ENCODE assay signal across 3 cellular contexts in genomic region chr6:5014072-5014561, GRCh38.
A peak's percentile ranks its signal among the peaks of the same experiment; 100 is the strongest.
TF ChIP-seq lines count a peak whose summit lies in the region.

No MANE protein-coding gene starts in this region.

TF ChIP-seq in HepG2, 621 proteins besides CTCF, POLR2A, EP300 and RAD21:
- TF ChIP-seq ZBTB44 (CRISPR knock-in tag; IDR thresholded peaks at IDR 0.05) (no peak), ZBTB42 (CRISPR knock-in tag; IDR thresholded peaks at IDR 0.05) (no peak), RBAK (CRISPR knock-in tag; IDR thresholded peaks at IDR 0.05) (peak; percentile 93), ZNF605 (CRISPR knock-in tag; IDR thresholded peaks at IDR 0.05) (0 out of 2 replicates have a peak, but pooled peaks have one; percentile 23), ZNF331 (CRISPR knock-in tag; IDR thresholded peaks at IDR 0.05) (peak; percentile 100), PCBP1 (IDR thresholded peaks at IDR 0.05; ENCODE audit: borderline replicate concordance, low read depth, low read length) (no peak), ZMYM3 (CRISPR knock-in tag; IDR thresholded peaks at IDR 0.05) (0 out of 2 replicates have a peak, but pooled peaks have one; percentile 14), ZNF12 (CRISPR knock-in tag; IDR thresholded peaks at IDR 0.05) (peak; percentile 95)

TF ChIP-seq in GM23338, 12 proteins besides CTCF, POLR2A, EP300 and RAD21:
- TF ChIP-seq CREB1 (CRISPR knock-in tag; IDR thresholded peaks at IDR 0.05; ENCODE audit: low read depth) (no peak), POLR2AphosphoS5 (IDR thresholded peaks at IDR 0.05; ENCODE audit: low read depth) (no peak), ZNF462 (CRISPR knock-in tag; IDR thresholded peaks at IDR 0.05) (no peak), ZNF331 (CRISPR knock-in tag; IDR thresholded peaks at IDR 0.05; ENCODE audit: low read depth) (peak; percentile 76), STAT1 (IDR thresholded peaks at IDR 0.05; ENCODE audit: unreplicated experiment) (no peak), JUNB (IDR thresholded peaks at IDR 0.05; ENCODE audit: unreplicated experiment) (no peak)
TF ChIP-seq in GM23338: peak in this region for 1.

TF ChIP-seq in K562, 482 proteins besides CTCF, POLR2A, EP300 and RAD21:
- TF ChIP-seq MYBL2 (IDR thresholded peaks at IDR 0.05; ENCODE audit: low read depth): no peak
- no peak for TF ChIP-seq MYBL2 (CRISPR knock-in tag; IDR thresholded peaks at IDR 0.05; ENCODE audit: borderline replicate concordance)
- 0 out of 2 replicates have a peak, but pooled peaks have one; percentile 72 for TF ChIP-seq ZNF12 (CRISPR knock-in tag; IDR thresholded peaks at IDR 0.05)
TF ChIP-seq in K562: peak in this region for 1.
